8 cellular contexts compared by ENCODE assay signal in the genomic region with DNA sequence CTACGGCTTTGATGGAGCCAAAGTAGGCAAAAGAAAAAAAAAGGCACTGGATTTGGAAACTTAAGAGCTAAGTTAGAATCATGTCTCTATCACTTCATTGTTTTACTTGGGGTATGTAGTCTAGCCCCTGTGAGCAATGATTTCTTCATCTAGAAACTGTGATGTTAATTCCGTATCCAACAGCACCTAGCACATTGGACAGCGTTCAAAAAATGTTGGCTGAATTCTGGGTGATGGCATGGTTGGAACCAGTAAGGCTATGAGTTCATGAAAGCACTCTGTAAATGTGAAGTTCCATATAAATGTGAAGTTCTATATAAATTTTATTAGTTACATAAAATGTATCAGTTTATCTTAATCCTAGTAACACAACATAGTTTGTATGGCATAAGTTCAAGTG.
"Had no signal": no experiment of that assay in that cellular context is flagged by ENCODE, and none has a peak within 500 bp of the region (broad histone marks: within the 10 kb centered on the region; RNA-seq: fewer than 3 reads in every experiment).

No MANE protein-coding gene starts in this region.

- H3K27ac ChIP-seq: HL-60, KMS-11 had no signal

- H3K4me2 ChIP-seq: KMS-11 had no signal

- DNase-seq: IMR-90, KBM-7, KG1 had no signal

- H3K4me3 ChIP-seq: K562 had no signal

- ATAC-seq: HepG2, K562 had no signal

- FAIRE-seq: HepG2, HTR-8/SVneo, K562 had no signal
